In the genomic region with DNA sequence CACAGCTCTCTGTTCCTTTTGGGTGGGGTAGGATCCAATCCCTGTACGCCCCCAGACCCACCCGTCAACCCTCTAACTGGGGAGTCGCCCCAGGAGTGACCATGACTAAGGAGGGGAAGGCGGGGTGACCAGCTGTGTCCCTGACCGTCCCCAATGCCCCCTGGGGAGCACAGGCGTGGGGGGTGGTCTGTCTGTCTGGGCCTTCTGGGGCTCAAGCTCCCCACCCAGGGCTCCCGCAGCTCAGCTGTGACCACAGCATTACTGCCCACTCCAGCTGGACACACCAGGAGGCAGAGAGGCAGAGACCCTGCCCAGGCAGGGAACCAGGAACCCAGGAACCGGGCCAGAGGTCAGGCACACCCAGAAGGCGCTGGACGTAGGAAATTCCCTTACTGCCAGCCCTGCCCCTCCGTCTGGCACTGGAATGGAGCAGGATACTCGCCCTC, we compare ENCODE assay signal across 9 cellular contexts. TPM values are rescaled to one million over a fixed set of nuclear protein-coding genes. Genes with fewer than 3 reads are reported as not detected.
DNase-seq lines count a peak whose midpoint lies in the region; ATAC-seq and TF ChIP-seq lines count a peak whose summit lies in the region.
"Had no signal": no experiment of that assay in that cellular context is flagged by ENCODE, and none has a peak within 500 bp of the region (broad histone marks: within the 10 kb centered on the region; RNA-seq: fewer than 3 reads in every experiment).

No MANE protein-coding gene starts in this region.

- H3K4me1 ChIP-seq in ascending aorta (peaks cover 17 to 49% of the 10 kb centered on the region in 2 donors), thymus (ENCODE audit: control insufficient read depth, insufficient read depth, low read length) (peaks cover 39% of the 10 kb centered on the region)

- no peaks in the 10 kb centered on the region for H3K9me3 ChIP-seq in ascending aorta
- H3K9me3 ChIP-seq in thymus (ENCODE audit: control insufficient read depth): no peaks in the 10 kb centered on the region

- ATAC-seq in left colon: peak; percentile 39
- ATAC-seq in GM21381 (IDR thresholded peaks at IDR 0.05; ENCODE audit: unreplicated experiment): no peak

- peaks cover 15% of the 10 kb centered on the region for H3K36me3 Mint-ChIP-seq in T-helper 2 cell treated with Interferon-gamma antibody and Interleukin-4, amounts not matched to agents 5 μg/mL and 100 μg/mL, for 36 hours (ENCODE audit: low read depth)

- no peaks in the 10 kb centered on the region for H3K27me3 Mint-ChIP-seq in T-helper 2 cell treated with Interferon-gamma antibody and Interleukin-4, amounts not matched to agents 5 μg/mL and 100 μg/mL, for 36 hours (ENCODE audit: low read depth)

- H3K27ac ChIP-seq in ascending aorta (peak overlapping the region; percentile 80 to 82), thymus (ENCODE audit: low read depth) (no peak overlapping the region)

- peak overlapping the region; percentile 81 for H3K4me3 Mint-ChIP-seq in T-helper 2 cell treated with Interferon-gamma antibody and Interleukin-4, amounts not matched to agents 5 μg/mL and 100 μg/mL, for 36 hours

- no peaks in the 10 kb centered on the region for H3K9me3 Mint-ChIP-seq in T-helper 2 cell treated with Interferon-gamma antibody and Interleukin-4, amounts not matched to agents 5 μg/mL and 100 μg/mL, for 36 hours

- H3K36me3 ChIP-seq in ascending aorta (no peaks in the 10 kb centered on the region), thymus (ENCODE audit: control insufficient read depth, insufficient read depth) (no peaks in the 10 kb centered on the region)

- intact Hi-C loops in ascending aorta (cut with DNase I) (loop anchor here (2.0 kb wide), 1 partner anchor 13 kb away; no protein-coding TSS in a partner anchor), left colon (cut with DNase I, micrococcal nuclease) (no loop called here)

- 58% methylated on average over 12 of the region's 12 CpGs for WGBS in thymus

- peak overlapping the region; percentile 62 for H3K27ac Mint-ChIP-seq in T-helper 2 cell treated with Interferon-gamma antibody and Interleukin-4, amounts not matched to agents 5 μg/mL and 100 μg/mL, for 36 hours

- no peak for TF ChIP-seq CTCF in ascending aorta (IDR thresholded peaks at IDR 0.05)

- H3K4me1 Mint-ChIP-seq in T-helper 2 cell treated with Interferon-gamma antibody and Interleukin-4, amounts not matched to agents 5 μg/mL and 100 μg/mL, for 36 hours (ENCODE audit: low read depth): peaks cover 36% of the 10 kb centered on the region

- no peaks in the 10 kb centered on the region for H3K27me3 ChIP-seq in ascending aorta
- no peaks in the 10 kb centered on the region for H3K27me3 ChIP-seq in thymus (ENCODE audit: control insufficient read depth, insufficient read depth)

- peak overlapping the region; percentile 90 to 92 for H3K4me3 ChIP-seq in ascending aorta
- peak overlapping the region; percentile 71 for H3K4me3 ChIP-seq in thymus (ENCODE audit: low read length)

- DNase-seq in T-helper 2 cell treated with Interferon-gamma antibody and Interleukin-4, amounts not matched to agents 5 μg/mL and 100 μg/mL, for 36 hours (ENCODE audit: low spot score): no peak
- DNase-seq in T-helper 2 cell (no peak), ascending aorta (ENCODE audit: low spot score in 2 of 2) (no peak), left colon (peak; percentile 78 to 79), ecto neural progenitor cell (ENCODE audit: low spot score) (no peak)
- DNase-seq in stimulated activated CD4-positive, alpha-beta T cell treated with anti-CD3 and anti-CD28 coated beads, Interleukin-4, amount 100 ng/mL, for 1 hour: no peak
- DNase-seq: NCI-H1092 treated with DMSO at 0.1 percent for 48 hours had no signal

RNA-seq across cellular contexts. Expression of a gene that starts 0.9 kb away (rescaled TPM):
- total RNA-seq in ascending aorta (249 TPM), left colon (100 to 1,000 TPM; 187 to 203 TPM)
- 57.9 TPM for polyA plus RNA-seq in thymus

RNA-seq across cellular contexts. Expression of a gene that starts 33.7 kb away (rescaled TPM):
- 30.2 TPM for total RNA-seq in ascending aorta
- total RNA-seq in left colon: 1 to 10 TPM; 3.3 to 4.4 TPM
- polyA plus RNA-seq in thymus: 4.0 TPM

Comparison
In these comparisons a context has a peak if more than half of its experiments do, and no peak if none do; other contexts are left out.
1. DNase-seq: peak in left colon (2 of 2); none in T-helper 2 cell treated with Interferon-gamma antibody and Interleukin-4, amounts not matched to agents 5 μg/mL and 100 μg/mL, for 36 hours (single experiment), T-helper 2 cell (0 of 5), ascending aorta (0 of 2), ecto neural progenitor cell (single experiment) and stimulated activated CD4-positive, alpha-beta T cell treated with anti-CD3 and anti-CD28 coated beads, Interleukin-4, amount 100 ng/mL, for 1 hour (single experiment).